In genomic region chr20:58752565-58752964, GRCh38 we compare ENCODE assay signal across 1 cellular context.
TF ChIP-seq lines count a peak whose summit lies in the region.

No MANE protein-coding gene starts in this region.

TF ChIP-seq in H1, 55 proteins besides CTCF, POLR2A, EP300 and RAD21:
- no peak for TF ChIP-seq ATF2 (IDR thresholded peaks at IDR 0.05; ENCODE audit: low read length)
TF ChIP-seq in H1: peak in this region for 0.
